7 cellular contexts compared by ENCODE assay signal in the genomic region with DNA sequence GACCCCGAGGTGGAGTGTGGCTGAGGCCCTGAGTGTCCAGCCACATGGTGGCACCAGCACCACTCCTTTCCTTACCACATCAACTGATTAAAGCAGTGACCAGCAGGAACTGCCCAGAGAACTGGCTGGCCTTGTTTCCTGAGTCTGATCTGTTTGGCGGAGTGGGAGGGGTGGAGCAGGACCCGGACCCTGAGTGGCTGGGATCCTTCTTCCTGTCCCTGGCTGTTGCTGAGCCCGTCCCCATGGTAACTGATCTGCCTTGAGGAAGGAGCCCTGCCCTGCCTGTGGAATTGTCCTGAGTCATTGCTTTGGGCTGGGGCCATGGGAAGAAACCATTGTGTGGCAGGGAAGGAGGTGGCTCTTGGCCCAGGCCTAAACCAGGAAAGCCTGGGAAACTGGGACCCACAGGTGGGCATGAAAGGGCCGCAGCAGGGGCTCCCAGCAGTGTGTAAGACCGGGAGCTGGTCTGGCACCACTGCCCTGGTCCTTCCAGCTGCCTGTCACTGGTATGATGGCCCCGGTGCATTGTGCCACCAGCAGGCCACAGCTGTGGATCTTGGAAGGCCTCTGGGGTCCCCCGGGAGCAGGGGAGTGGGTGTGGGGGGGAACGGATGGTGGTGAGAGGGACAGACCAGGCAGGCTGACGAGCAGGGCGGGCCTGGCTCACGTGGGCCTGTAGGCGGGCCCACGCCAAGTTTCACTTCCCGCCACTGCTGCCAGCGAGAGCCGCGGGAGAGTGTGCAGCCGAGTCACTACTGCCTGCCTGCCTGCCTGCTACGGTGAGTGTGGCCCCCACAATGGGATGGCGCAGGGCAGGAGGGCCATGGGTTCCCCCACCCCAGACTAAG. TPM values are rescaled to one million over a fixed set of nuclear protein-coding genes. Genes with fewer than 3 reads are reported as not detected.
A peak's percentile ranks its signal among the peaks of the same experiment; 100 is the strongest.
DNase-seq lines count a peak whose midpoint lies in the region; ATAC-seq and TF ChIP-seq lines count a peak whose summit lies in the region.

No MANE protein-coding gene starts in this region.

- CTCF ChIA-PET in mammary epithelial cell (lab: Charles Lee; ENCODE audit: low non-redundant PET), result no interaction called here

- peak; percentile 89 for TF ChIP-seq CTCF in VCaP (conservative IDR thresholded peaks at IDR 0.05)
- peak; percentile 45 to 81 for TF ChIP-seq CTCF in mammary epithelial cell (conservative IDR thresholded peaks at IDR 0.05 in 1 of 2, IDR thresholded peaks at IDR 0.05 in 1 of 2; ENCODE audit: extremely low read depth in 1 of 2, insufficient read depth in 1 of 2, low read depth in 1 of 2, low read length in 2 of 2)

- H3K9me3 ChIP-seq in mammary epithelial cell (replicated peaks; ENCODE audit: insufficient read depth, low read length) (no peaks in the 10 kb centered on the region), iPS-20b (ENCODE audit: insufficient read depth, low read depth, low read length) (no peaks in the 10 kb centered on the region), skeletal muscle satellite cell (replicated peaks; ENCODE audit: low read length) (no peaks in the 10 kb centered on the region)

- dilution Hi-C loops in mammary epithelial cell (cut with HindIII; ENCODE audit: low sequenced_read_pairs), result no loop called here

- peak overlapping the region; percentile 92 for H3K4me2 ChIP-seq in mammary epithelial cell (ENCODE audit: insufficient read depth, low read depth, low read length)
- peak overlapping the region; percentile 86 for H3K4me2 ChIP-seq in skeletal muscle satellite cell (ENCODE audit: low read length)

- intact Hi-C loops in mammary epithelial cell (cut with micrococcal nuclease), result loop anchor here (1.0 to 10.0 kb wide), 8 partner anchors 42 to 227 kb away; a partner anchor contains a TSS

- H3K79me2 ChIP-seq in mammary epithelial cell (ENCODE audit: insufficient read depth, low read length), result peaks cover 44% of the 10 kb centered on the region

- peak overlapping the region; percentile 40 for H2AFZ ChIP-seq in mammary epithelial cell (ENCODE audit: low read depth, low read length)

- 0% methylated on average over 7 of the region's 21 CpGs for WGBS in mammary epithelial cell (ENCODE audit: low coverage, missing lambda C conversion rate)

- H3K36me3 ChIP-seq in mammary epithelial cell (ENCODE audit: insufficient read depth, low read length) (peaks cover 6% of the 10 kb centered on the region), iPS-20b (ENCODE audit: insufficient read depth, low read depth, low read length) (peaks cover 44% of the 10 kb centered on the region), skeletal muscle satellite cell (ENCODE audit: insufficient read depth, low read length) (peaks cover 44% of the 10 kb centered on the region)

- DNase-seq in NCI-H2029 (lab: John Stamatoyannopoulos, UW) (peak; percentile 97), mammary epithelial cell (peak; percentile 100)

- H3K27ac ChIP-seq in VCaP, result peak overlapping the region; percentile 100
- H3K27ac ChIP-seq in mammary epithelial cell (ENCODE audit: insufficient read depth, low read depth, low read length), result peak overlapping the region; percentile 99
- H3K27ac ChIP-seq in iPS-20b (ENCODE audit: low read length), result peak overlapping the region; percentile 71

- H3K4me1 ChIP-seq in mammary epithelial cell (ENCODE audit: insufficient read depth, low read length) (peaks cover 33% of the 10 kb centered on the region), iPS-20b (ENCODE audit: insufficient read depth, low read length) (peaks cover 4% of the 10 kb centered on the region; the same call in 1 of the 2 replicates), skeletal muscle satellite cell (ENCODE audit: control insufficient read depth, insufficient read depth, low read length) (peaks cover 55% of the 10 kb centered on the region)

- BruUV-seq in mammary epithelial cell (replicated peaks; lab: Mats Ljungman, UMichigan), result TSS peak; percentile 42

- ATAC-seq in GM18498 (IDR thresholded peaks at IDR 0.05; ENCODE audit: unreplicated experiment), result peak; percentile 86
- ATAC-seq in HG02884 (IDR thresholded peaks at IDR 0.05; ENCODE audit: unreplicated experiment), result peak; percentile 79

- in situ Hi-C loops in mammary epithelial cell (cut with MboI; ENCODE audit: low sequenced_read_pairs in 2 of 2), result loop anchor here in 1 of 2 donors (5.0 to 25.0 kb wide), 2 partner anchors 92 to 197 kb away; a partner anchor contains a TSS

- H3K27me3 ChIP-seq in mammary epithelial cell (ENCODE audit: insufficient read depth, low read length) (no peaks in the 10 kb centered on the region), iPS-20b (ENCODE audit: insufficient read depth, low read length) (no peaks in the 10 kb centered on the region), skeletal muscle satellite cell (ENCODE audit: control insufficient read depth, insufficient read depth, low read length) (no peaks in the 10 kb centered on the region)

- peak overlapping the region; percentile 93 for H3K9ac ChIP-seq in mammary epithelial cell (ENCODE audit: insufficient read depth, low read length)
- H3K9ac ChIP-seq in iPS-20b (ENCODE audit: low read depth, low read length), result peak overlapping the region; percentile 84
- H3K9ac ChIP-seq in skeletal muscle satellite cell (ENCODE audit: low read depth, low read length), result peak overlapping the region; percentile 93

- peak overlapping the region; percentile 26 to 55 (median 50) for H3K4me3 ChIP-seq in mammary epithelial cell (replicated peaks in 1 of 3; ENCODE audit: insufficient read depth in 1 of 3, low read depth in 2 of 3, low read length in 3 of 3)
- no peak overlapping the region; the same call in 1 of the 2 replicates for H3K4me3 ChIP-seq in iPS-20b (ENCODE audit: low read length)
- peak overlapping the region; percentile 68 for H3K4me3 ChIP-seq in skeletal muscle satellite cell (ENCODE audit: low read length)

- H4K20me1 ChIP-seq in mammary epithelial cell (ENCODE audit: insufficient read depth, low read length), result no peaks in the 10 kb centered on the region

RNA-seq across cellular contexts. Expression of a gene that starts 19.2 kb away (rescaled TPM):
- 10 to 100 TPM in 1 of 2 donors, 1 to 10 TPM in 1; 7.2 to 13.2 TPM for total RNA-seq in mammary epithelial cell
- 11.7 TPM for polyA plus RNA-seq in mammary epithelial cell
- polyA minus RNA-seq in mammary epithelial cell, result 10.1 TPM
- 8.9 and 14.2 TPM in 2 replicates for total RNA-seq in skeletal muscle satellite cell (2012; rRNA removed)

RNA-seq across cellular contexts. Expression of a gene that starts 25.7 kb away (rescaled TPM):
- 100 to 1,000 TPM in 1 of 2 donors, 10 to 100 TPM in 1; 80.5 to 270 TPM for total RNA-seq in mammary epithelial cell
- polyA plus RNA-seq in mammary epithelial cell, result 224 TPM
- polyA minus RNA-seq in mammary epithelial cell, result 32.7 TPM
- total RNA-seq in skeletal muscle satellite cell (2012; rRNA removed), result 277 and 362 TPM in 2 replicates

RNA-seq across cellular contexts. Expression of a gene that starts 25.8 kb away (rescaled TPM):
- total RNA-seq in mammary epithelial cell, result 10 to 100 TPM; 25.6 to 27.3 TPM
- 46.3 TPM for polyA plus RNA-seq in mammary epithelial cell
- 13.6 TPM for polyA minus RNA-seq in mammary epithelial cell
- 20.3 and 22.8 TPM in 2 replicates for total RNA-seq in skeletal muscle satellite cell (2012; rRNA removed)

RNA-seq across cellular contexts. Expression of a gene that starts 35.9 kb away (rescaled TPM):
- 100 to 1,000 TPM; 163 to 195 TPM for total RNA-seq in mammary epithelial cell
- polyA plus RNA-seq in mammary epithelial cell, result 100 TPM
- polyA minus RNA-seq in mammary epithelial cell, result 205 TPM
- total RNA-seq in skeletal muscle satellite cell (2012; rRNA removed), result 9.4 and 9.6 TPM in 2 replicates

RNA-seq across cellular contexts. Expression of a gene that starts 38.2 kb away (rescaled TPM):
- total RNA-seq in mammary epithelial cell, result 100 to 1,000 TPM in 1 of 2 donors, 10 to 100 TPM in 1; 56.0 to 124 TPM
- polyA plus RNA-seq in mammary epithelial cell, result 114 TPM
- 136 TPM for polyA minus RNA-seq in mammary epithelial cell
- 101 and 118 TPM in 2 replicates for total RNA-seq in skeletal muscle satellite cell (2012; rRNA removed)
